ENCODE assay signal across 1 cellular context in the genomic region with DNA sequence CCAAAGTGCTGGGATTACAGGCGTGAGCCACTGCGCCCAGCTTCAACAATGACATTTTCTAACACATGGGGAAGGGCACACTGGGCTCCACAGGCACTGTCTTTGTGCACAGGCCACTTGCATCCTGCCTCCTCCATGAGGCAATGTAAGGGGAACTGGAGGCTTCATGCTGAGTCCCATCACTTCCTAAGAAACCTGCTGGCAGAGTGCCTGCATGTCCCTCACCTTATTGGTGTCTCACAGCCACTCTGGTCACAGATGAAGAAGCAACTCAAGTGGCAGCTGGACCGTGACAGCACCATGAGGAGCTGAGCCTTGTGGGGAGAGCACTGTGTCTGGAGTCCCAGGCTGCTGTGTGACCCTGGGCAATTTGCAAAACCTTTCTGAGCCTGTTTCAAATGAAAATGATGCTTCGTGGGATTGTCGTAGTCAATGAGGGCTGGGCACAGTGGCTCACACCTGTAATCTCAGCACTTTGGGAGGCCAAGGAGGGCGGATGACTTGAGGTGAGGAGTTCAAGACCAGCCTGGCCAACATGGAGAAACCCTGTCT.
TF ChIP-seq lines count a peak whose summit lies in the region.

No MANE protein-coding gene starts in this region.

TF ChIP-seq in HepG2, 621 proteins besides CTCF, POLR2A, EP300 and RAD21 (continued from another document and continues in another):
- TF ChIP-seq, protein P1, sequence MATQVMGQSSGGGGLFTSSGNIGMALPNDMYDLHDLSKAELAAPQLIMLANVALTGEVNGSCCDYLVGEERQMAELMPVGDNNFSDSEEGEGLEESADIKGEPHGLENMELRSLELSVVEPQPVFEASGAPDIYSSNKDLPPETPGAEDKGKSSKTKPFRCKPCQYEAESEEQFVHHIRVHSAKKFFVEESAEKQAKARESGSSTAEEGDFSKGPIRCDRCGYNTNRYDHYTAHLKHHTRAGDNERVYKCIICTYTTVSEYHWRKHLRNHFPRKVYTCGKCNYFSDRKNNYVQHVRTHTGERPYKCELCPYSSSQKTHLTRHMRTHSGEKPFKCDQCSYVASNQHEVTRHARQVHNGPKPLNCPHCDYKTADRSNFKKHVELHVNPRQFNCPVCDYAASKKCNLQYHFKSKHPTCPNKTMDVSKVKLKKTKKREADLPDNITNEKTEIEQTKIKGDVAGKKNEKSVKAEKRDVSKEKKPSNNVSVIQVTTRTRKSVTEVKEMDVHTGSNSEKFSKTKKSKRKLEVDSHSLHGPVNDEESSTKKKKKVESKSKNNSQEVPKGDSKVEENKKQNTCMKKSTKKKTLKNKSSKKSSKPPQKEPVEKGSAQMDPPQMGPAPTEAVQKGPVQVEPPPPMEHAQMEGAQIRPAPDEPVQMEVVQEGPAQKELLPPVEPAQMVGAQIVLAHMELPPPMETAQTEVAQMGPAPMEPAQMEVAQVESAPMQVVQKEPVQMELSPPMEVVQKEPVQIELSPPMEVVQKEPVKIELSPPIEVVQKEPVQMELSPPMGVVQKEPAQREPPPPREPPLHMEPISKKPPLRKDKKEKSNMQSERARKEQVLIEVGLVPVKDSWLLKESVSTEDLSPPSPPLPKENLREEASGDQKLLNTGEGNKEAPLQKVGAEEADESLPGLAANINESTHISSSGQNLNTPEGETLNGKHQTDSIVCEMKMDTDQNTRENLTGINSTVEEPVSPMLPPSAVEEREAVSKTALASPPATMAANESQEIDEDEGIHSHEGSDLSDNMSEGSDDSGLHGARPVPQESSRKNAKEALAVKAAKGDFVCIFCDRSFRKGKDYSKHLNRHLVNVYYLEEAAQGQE (IDR thresholded peaks at IDR 0.05; ENCODE audit: borderline replicate concordance in 1 of 2, low read depth in 1 of 2, low read length in 2 of 2): no peak
- no peak for TF ChIP-seq POLR2AphosphoS2 (IDR thresholded peaks at IDR 0.05; ENCODE audit: low read depth, low read length)
- no peak for TF ChIP-seq ZNF446 (CRISPR knock-in tag; IDR thresholded peaks at IDR 0.05)
- peak; percentile 0 for TF ChIP-seq TEAD3 (CRISPR knock-in tag; optimal IDR thresholded peaks at IDR 0.05; ENCODE audit: borderline replicate concordance)
- TF ChIP-seq PAX8 (CRISPR knock-in tag; IDR thresholded peaks at IDR 0.05; ENCODE audit: borderline replicate concordance): no peak
- TF ChIP-seq ZNF33A (CRISPR knock-in tag; IDR thresholded peaks at IDR 0.05; ENCODE audit: borderline replicate concordance): no peak
- no peak for TF ChIP-seq CREM (IDR thresholded peaks at IDR 0.05)
- no peak for TF ChIP-seq CREM (CRISPR knock-in tag; IDR thresholded peaks at IDR 0.05)
- TF ChIP-seq ZNF329 (CRISPR knock-in tag; IDR thresholded peaks at IDR 0.05; ENCODE audit: low read depth): no peak
- TF ChIP-seq ZNF160 (CRISPR knock-in tag; IDR thresholded peaks at IDR 0.05): no peak
- TF ChIP-seq, protein P2, sequence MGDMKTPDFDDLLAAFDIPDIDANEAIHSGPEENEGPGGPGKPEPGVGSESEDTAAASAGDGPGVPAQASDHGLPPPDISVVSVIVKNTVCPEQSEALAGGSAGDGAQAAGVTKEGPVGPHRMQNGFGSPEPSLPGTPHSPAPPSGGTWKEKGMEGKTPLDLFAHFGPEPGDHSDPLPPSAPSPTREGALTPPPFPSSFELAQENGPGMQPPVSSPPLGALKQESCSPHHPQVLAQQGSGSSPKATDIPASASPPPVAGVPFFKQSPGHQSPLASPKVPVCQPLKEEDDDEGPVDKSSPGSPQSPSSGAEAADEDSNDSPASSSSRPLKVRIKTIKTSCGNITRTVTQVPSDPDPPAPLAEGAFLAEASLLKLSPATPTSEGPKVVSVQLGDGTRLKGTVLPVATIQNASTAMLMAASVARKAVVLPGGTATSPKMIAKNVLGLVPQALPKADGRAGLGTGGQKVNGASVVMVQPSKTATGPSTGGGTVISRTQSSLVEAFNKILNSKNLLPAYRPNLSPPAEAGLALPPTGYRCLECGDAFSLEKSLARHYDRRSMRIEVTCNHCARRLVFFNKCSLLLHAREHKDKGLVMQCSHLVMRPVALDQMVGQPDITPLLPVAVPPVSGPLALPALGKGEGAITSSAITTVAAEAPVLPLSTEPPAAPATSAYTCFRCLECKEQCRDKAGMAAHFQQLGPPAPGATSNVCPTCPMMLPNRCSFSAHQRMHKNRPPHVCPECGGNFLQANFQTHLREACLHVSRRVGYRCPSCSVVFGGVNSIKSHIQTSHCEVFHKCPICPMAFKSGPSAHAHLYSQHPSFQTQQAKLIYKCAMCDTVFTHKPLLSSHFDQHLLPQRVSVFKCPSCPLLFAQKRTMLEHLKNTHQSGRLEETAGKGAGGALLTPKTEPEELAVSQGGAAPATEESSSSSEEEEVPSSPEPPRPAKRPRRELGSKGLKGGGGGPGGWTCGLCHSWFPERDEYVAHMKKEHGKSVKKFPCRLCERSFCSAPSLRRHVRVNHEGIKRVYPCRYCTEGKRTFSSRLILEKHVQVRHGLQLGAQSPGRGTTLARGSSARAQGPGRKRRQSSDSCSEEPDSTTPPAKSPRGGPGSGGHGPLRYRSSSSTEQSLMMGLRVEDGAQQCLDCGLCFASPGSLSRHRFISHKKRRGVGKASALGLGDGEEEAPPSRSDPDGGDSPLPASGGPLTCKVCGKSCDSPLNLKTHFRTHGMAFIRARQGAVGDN (CRISPR knock-in tag; IDR thresholded peaks at IDR 0.05): no peak
- no peak for TF ChIP-seq ADNP (CRISPR knock-in tag; IDR thresholded peaks at IDR 0.05)
- no peak for TF ChIP-seq FOSL1 (CRISPR knock-in tag; IDR thresholded peaks at IDR 0.05; ENCODE audit: borderline replicate concordance)
- TF ChIP-seq, protein P3, sequence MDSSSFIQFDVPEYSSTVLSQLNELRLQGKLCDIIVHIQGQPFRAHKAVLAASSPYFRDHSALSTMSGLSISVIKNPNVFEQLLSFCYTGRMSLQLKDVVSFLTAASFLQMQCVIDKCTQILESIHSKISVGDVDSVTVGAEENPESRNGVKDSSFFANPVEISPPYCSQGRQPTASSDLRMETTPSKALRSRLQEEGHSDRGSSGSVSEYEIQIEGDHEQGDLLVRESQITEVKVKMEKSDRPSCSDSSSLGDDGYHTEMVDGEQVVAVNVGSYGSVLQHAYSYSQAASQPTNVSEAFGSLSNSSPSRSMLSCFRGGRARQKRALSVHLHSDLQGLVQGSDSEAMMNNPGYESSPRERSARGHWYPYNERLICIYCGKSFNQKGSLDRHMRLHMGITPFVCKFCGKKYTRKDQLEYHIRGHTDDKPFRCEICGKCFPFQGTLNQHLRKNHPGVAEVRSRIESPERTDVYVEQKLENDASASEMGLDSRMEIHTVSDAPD (CRISPR knock-in tag; IDR thresholded peaks at IDR 0.05): peak; percentile 36; the same call in 1 of the 2 replicates
- TF ChIP-seq ZNF652 (CRISPR knock-in tag; IDR thresholded peaks at IDR 0.05; ENCODE audit: borderline replicate concordance, low read depth): no peak
- TF ChIP-seq TCF7L2 (IDR thresholded peaks at IDR 0.05; ENCODE audit: low read depth, low read length): no peak
- TF ChIP-seq ZNF30 (CRISPR knock-in tag; IDR thresholded peaks at IDR 0.05): no peak
- no peak for TF ChIP-seq MTA1 (CRISPR knock-in tag; IDR thresholded peaks at IDR 0.05; ENCODE audit: borderline replicate concordance)
- TF ChIP-seq ZNF773 (CRISPR knock-in tag; IDR thresholded peaks at IDR 0.05; ENCODE audit: borderline replicate concordance): no peak
- TF ChIP-seq RCOR2 (CRISPR knock-in tag; IDR thresholded peaks at IDR 0.05): peak; percentile 31; the same call in 1 of the 2 replicates
- TF ChIP-seq BORCS8-MEF2B (CRISPR knock-in tag; IDR thresholded peaks at IDR 0.05): peak; percentile 46; the same call in 1 of the 2 replicates
- TF ChIP-seq, protein P4, sequence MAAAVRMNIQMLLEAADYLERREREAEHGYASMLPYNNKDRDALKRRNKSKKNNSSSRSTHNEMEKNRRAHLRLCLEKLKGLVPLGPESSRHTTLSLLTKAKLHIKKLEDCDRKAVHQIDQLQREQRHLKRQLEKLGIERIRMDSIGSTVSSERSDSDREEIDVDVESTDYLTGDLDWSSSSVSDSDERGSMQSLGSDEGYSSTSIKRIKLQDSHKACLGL (CRISPR knock-in tag; IDR thresholded peaks at IDR 0.05): 0 out of 2 replicates have a peak, but pooled peaks have one; percentile 32
- TF ChIP-seq HOXA9 (CRISPR knock-in tag; IDR thresholded peaks at IDR 0.05; ENCODE audit: borderline replicate concordance): no peak
- no peak for TF ChIP-seq STAG1 (CRISPR knock-in tag; IDR thresholded peaks at IDR 0.05)
- TF ChIP-seq, protein P5, sequence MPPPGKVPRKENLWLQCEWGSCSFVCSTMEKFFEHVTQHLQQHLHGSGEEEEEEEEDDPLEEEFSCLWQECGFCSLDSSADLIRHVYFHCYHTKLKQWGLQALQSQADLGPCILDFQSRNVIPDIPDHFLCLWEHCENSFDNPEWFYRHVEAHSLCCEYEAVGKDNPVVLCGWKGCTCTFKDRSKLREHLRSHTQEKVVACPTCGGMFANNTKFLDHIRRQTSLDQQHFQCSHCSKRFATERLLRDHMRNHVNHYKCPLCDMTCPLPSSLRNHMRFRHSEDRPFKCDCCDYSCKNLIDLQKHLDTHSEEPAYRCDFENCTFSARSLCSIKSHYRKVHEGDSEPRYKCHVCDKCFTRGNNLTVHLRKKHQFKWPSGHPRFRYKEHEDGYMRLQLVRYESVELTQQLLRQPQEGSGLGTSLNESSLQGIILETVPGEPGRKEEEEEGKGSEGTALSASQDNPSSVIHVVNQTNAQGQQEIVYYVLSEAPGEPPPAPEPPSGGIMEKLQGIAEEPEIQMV (CRISPR knock-in tag; IDR thresholded peaks at IDR 0.05; ENCODE audit: low read depth): no peak
- TF ChIP-seq PRMT3 (CRISPR knock-in tag; IDR thresholded peaks at IDR 0.05; ENCODE audit: borderline replicate concordance, low read depth): no peak
- no peak for TF ChIP-seq CENPX (CRISPR knock-in tag; IDR thresholded peaks at IDR 0.05)
- no peak for TF ChIP-seq RFX3 (CRISPR knock-in tag; IDR thresholded peaks at IDR 0.05)
- no peak for TF ChIP-seq FOXC1 (CRISPR knock-in tag; IDR thresholded peaks at IDR 0.05; ENCODE audit: borderline replicate concordance)
- peak; percentile 86 for TF ChIP-seq KDM1A (CRISPR knock-in tag; IDR thresholded peaks at IDR 0.05)
- TF ChIP-seq, protein P6, sequence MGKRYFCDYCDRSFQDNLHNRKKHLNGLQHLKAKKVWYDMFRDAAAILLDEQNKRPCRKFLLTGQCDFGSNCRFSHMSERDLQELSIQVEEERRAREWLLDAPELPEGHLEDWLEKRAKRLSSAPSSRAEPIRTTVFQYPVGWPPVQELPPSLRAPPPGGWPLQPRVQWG (CRISPR knock-in tag; IDR thresholded peaks at IDR 0.05; ENCODE audit: borderline replicate concordance, low read depth): no peak
- TF ChIP-seq KMT2B (CRISPR knock-in tag; IDR thresholded peaks at IDR 0.05): no peak
- TF ChIP-seq RFX5 (IDR thresholded peaks at IDR 0.05; ENCODE audit: low read depth, low read length): no peak
- TF ChIP-seq, protein P7, sequence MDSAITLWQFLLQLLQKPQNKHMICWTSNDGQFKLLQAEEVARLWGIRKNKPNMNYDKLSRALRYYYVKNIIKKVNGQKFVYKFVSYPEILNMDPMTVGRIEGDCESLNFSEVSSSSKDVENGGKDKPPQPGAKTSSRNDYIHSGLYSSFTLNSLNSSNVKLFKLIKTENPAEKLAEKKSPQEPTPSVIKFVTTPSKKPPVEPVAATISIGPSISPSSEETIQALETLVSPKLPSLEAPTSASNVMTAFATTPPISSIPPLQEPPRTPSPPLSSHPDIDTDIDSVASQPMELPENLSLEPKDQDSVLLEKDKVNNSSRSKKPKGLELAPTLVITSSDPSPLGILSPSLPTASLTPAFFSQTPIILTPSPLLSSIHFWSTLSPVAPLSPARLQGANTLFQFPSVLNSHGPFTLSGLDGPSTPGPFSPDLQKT (CRISPR knock-in tag; IDR thresholded peaks at IDR 0.05; ENCODE audit: borderline replicate concordance): no peak
- TF ChIP-seq ZNF317 (CRISPR knock-in tag; IDR thresholded peaks at IDR 0.05): no peak
- TF ChIP-seq, protein P8, sequence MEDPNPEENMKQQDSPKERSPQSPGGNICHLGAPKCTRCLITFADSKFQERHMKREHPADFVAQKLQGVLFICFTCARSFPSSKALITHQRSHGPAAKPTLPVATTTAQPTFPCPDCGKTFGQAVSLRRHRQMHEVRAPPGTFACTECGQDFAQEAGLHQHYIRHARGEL (CRISPR knock-in tag; IDR thresholded peaks at IDR 0.05): peak; percentile 35; the same call in 1 of the 2 replicates
- TF ChIP-seq TCF7 (IDR thresholded peaks at IDR 0.05; ENCODE audit: low read depth): no peak
- 0 out of 2 replicates have a peak, but pooled peaks have one; percentile 25 for TF ChIP-seq ZNF788 (CRISPR knock-in tag; IDR thresholded peaks at IDR 0.05; ENCODE audit: borderline replicate concordance)
- TF ChIP-seq ZNF354B (CRISPR knock-in tag; IDR thresholded peaks at IDR 0.05): no peak
- no peak for TF ChIP-seq CEBPB (IDR thresholded peaks at IDR 0.05; ENCODE audit: borderline replicate concordance, low read depth, low read length)
- TF ChIP-seq, protein P9, sequence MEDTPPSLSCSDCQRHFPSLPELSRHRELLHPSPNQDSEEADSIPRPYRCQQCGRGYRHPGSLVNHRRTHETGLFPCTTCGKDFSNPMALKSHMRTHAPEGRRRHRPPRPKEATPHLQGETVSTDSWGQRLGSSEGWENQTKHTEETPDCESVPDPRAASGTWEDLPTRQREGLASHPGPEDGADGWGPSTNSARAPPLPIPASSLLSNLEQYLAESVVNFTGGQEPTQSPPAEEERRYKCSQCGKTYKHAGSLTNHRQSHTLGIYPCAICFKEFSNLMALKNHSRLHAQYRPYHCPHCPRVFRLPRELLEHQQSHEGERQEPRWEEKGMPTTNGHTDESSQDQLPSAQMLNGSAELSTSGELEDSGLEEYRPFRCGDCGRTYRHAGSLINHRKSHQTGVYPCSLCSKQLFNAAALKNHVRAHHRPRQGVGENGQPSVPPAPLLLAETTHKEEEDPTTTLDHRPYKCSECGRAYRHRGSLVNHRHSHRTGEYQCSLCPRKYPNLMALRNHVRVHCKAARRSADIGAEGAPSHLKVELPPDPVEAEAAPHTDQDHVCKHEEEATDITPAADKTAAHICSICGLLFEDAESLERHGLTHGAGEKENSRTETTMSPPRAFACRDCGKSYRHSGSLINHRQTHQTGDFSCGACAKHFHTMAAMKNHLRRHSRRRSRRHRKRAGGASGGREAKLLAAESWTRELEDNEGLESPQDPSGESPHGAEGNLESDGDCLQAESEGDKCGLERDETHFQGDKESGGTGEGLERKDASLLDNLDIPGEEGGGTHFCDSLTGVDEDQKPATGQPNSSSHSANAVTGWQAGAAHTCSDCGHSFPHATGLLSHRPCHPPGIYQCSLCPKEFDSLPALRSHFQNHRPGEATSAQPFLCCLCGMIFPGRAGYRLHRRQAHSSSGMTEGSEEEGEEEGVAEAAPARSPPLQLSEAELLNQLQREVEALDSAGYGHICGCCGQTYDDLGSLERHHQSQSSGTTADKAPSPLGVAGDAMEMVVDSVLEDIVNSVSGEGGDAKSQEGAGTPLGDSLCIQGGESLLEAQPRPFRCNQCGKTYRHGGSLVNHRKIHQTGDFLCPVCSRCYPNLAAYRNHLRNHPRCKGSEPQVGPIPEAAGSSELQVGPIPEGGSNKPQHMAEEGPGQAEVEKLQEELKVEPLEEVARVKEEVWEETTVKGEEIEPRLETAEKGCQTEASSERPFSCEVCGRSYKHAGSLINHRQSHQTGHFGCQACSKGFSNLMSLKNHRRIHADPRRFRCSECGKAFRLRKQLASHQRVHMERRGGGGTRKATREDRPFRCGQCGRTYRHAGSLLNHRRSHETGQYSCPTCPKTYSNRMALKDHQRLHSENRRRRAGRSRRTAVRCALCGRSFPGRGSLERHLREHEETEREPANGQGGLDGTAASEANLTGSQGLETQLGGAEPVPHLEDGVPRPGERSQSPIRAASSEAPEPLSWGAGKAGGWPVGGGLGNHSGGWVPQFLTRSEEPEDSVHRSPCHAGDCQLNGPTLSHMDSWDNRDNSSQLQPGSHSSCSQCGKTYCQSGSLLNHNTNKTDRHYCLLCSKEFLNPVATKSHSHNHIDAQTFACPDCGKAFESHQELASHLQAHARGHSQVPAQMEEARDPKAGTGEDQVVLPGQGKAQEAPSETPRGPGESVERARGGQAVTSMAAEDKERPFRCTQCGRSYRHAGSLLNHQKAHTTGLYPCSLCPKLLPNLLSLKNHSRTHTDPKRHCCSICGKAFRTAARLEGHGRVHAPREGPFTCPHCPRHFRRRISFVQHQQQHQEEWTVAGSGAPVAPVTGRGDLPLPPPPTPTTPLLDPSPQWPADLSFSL (CRISPR knock-in tag; IDR thresholded peaks at IDR 0.05): no peak
- TF ChIP-seq KDM5A (IDR thresholded peaks at IDR 0.05; ENCODE audit: borderline replicate concordance, low read length): no peak
